In genomic region chr15:29811691-29812383, GRCh38 we compare ENCODE assay signal across 19 cellular contexts. TPM values are rescaled to one million over a fixed set of nuclear protein-coding genes. Genes with fewer than 3 reads are reported as not detected.
DNase-seq lines count a peak whose midpoint lies in the region; ATAC-seq, FAIRE-seq and TF ChIP-seq lines count a peak whose summit lies in the region.
"Had no signal": no experiment of that assay in that cellular context is flagged by ENCODE, and none has a peak within 500 bp of the region (broad histone marks: within the 10 kb centered on the region; RNA-seq: fewer than 3 reads in every experiment).

No MANE protein-coding gene starts in this region.

- FAIRE-seq in K562 (lab: Jason Lieb, UNC): no peak
- FAIRE-seq: GM12878, GM19239 had no signal

- in situ Hi-C loops in K562 (cut with MboI): no loop called here

- H3K27me3 ChIP-seq in Caco-2 (replicated peaks; ENCODE audit: control insufficient read depth, insufficient read depth, low read length) (no peaks in the 10 kb centered on the region), K562 (ENCODE audit: control insufficient read depth in 2 of 2, insufficient read depth in 2 of 2, low read length in 2 of 2) (no peaks in the 10 kb centered on the region), psoas muscle (ENCODE audit: insufficient read depth in 3 of 3, low read length in 2 of 3) (no peaks in the 10 kb centered on the region), tibial nerve (no peaks in the 10 kb centered on the region), right atrium auricular region (no peaks in the 10 kb centered on the region)

- no peaks in the 10 kb centered on the region; the same call in 1 of the 2 replicates for H3K36me3 ChIP-seq in Caco-2 (ENCODE audit: control insufficient read depth, insufficient read depth, low read length)
- H3K36me3 ChIP-seq in K562 (ENCODE audit: control insufficient read depth, insufficient read depth, low read length): no peaks in the 10 kb centered on the region
- H3K36me3 ChIP-seq in psoas muscle (ENCODE audit: insufficient read depth in 1 of 2, low read depth in 1 of 2): no peaks in the 10 kb centered on the region
- H3K36me3 ChIP-seq in tibial nerve: no peaks in the 10 kb centered on the region
- H3K36me3 ChIP-seq in right atrium auricular region: no peaks in the 10 kb centered on the region

- CTCF ChIA-PET in Caco-2 (lab: Charles Lee): interaction anchor here (1.0 kb wide), 1 partner anchor 113 kb away, joined by 5 read pairs; no protein-coding TSS in a partner anchor
- CTCF ChIA-PET in K562 (lab: Yijun Ruan, JAX; ENCODE audit: low intra/inter-chr PET ratio): no interaction called here

- no peak overlapping the region for H3K9ac ChIP-seq in K562 (ENCODE audit: insufficient read depth in 1 of 2, low read depth in 2 of 2, low read length in 2 of 2)

- POLR2A ChIA-PET in Caco-2 (lab: Charles Lee): interaction anchor here (1.5 to 1.8 kb wide), 2 partner anchors 9 to 114 kb away, joined by 5 to 7 read pairs; no protein-coding TSS in a partner anchor
- POLR2A ChIA-PET in K562 (lab: Yijun Ruan, JAX): interaction anchor here (1.1 kb wide), 1 partner anchor 9 kb away, joined by 3 read pairs; no protein-coding TSS in a partner anchor

- H3K27ac ChIP-seq in K562 (ENCODE audit: extremely low read depth, low read depth, low read length) (no peak overlapping the region), psoas muscle (peak overlapping the region; percentile 50), tibial nerve (no peak overlapping the region), right atrium auricular region (no peak overlapping the region)

- BruUV-seq in Caco-2 (replicated peaks; lab: Mats Ljungman, UMichigan): no TSS peak
- BruUV-seq in K562 (replicated peaks; lab: Mats Ljungman, UMichigan): no TSS peak

- H3K27ac Mint-ChIP-seq in Caco-2 (ENCODE audit: unreplicated experiment): peak overlapping the region; percentile 26
- H3K27ac Mint-ChIP-seq: CD4-positive, CD25-positive, alpha-beta regulatory T cell had no signal

- peak overlapping the region; percentile 16 for H3K4me3 Mint-ChIP-seq in Caco-2 (ENCODE audit: unreplicated experiment)
- H3K4me3 Mint-ChIP-seq: CD4-positive, CD25-positive, alpha-beta regulatory T cell had no signal

- TF ChIP-seq EP300 in K562 (IDR thresholded peaks at IDR 0.05; ENCODE audit: low read length) (no peak), tibial nerve (IDR thresholded peaks at IDR 0.05) (no peak)

- WGBS in K562 (ENCODE audit: insufficient coverage, low coverage, missing lambda C conversion rate): 56% methylated on average over 2 of the region's 2 CpGs
- 66 to 76% (median 73%) methylated on average over 2 of the region's 2 CpGs for WGBS in psoas muscle, 3 donors
- WGBS in tibial nerve, 2 donors: 62 to 65% methylated on average over 2 of the region's 2 CpGs

- H3K27me3 Mint-ChIP-seq in Caco-2 (ENCODE audit: insufficient read depth, unreplicated experiment): no peaks in the 10 kb centered on the region

- peaks cover 88% of the 10 kb centered on the region for H3K79me2 ChIP-seq in K562 (ENCODE audit: control insufficient read depth, insufficient read depth, low read length)

- no peaks in the 10 kb centered on the region for H3K9me1 ChIP-seq in K562 (ENCODE audit: control insufficient read depth, insufficient read depth, low read length)

- DNase-seq in Caco-2 (no peak), NCI-H526 (lab: John Stamatoyannopoulos, UW) (peak; percentile 35 to 57), K562 (ENCODE audit: extremely low read depth in 1 of 4, low spot score in 3 of 4) (no peak), psoas muscle (no peak), tibial nerve (ENCODE audit: low spot score in 2 of 2) (no peak), AG20443 (ENCODE audit: low spot score) (no peak), putamen (ENCODE audit: low spot score) (no peak), right atrium auricular region (ENCODE audit: low spot score) (no peak)
- DNase-seq: ACHN; CD4-positive, CD25-positive, alpha-beta regulatory T cell; DMS53; KG1; MV-4-11; NCI-H1694 treated with DMSO at 0.1 percent for 48 hours; NCI-H2107; NCI-H2227 treated with DMSO at 0.1 percent for 48 hours; NCI-H510A treated with DMSO at 0.1 percent for 48 hours had no signal

- ATAC-seq in K562 (no peak), psoas muscle (peak in 1 of 4 donors; percentile 13)
- ATAC-seq: GM12878 had no signal

- no peak overlapping the region for H3K4me2 ChIP-seq in K562 (ENCODE audit: insufficient read depth, low read length)

- no peak for TF ChIP-seq RAD21 in K562 (CRISPR knock-in tag; conservative IDR thresholded peaks at IDR 0.05 in 1 of 2, IDR thresholded peaks at IDR 0.05 in 1 of 2)

- no peak overlapping the region for H2AFZ ChIP-seq in K562 (ENCODE audit: low read depth, low read length)

- H3K4me3 ChIP-seq in Caco-2 (ENCODE audit: low read depth, low read length) (no peak overlapping the region), K562 (no peak overlapping the region), psoas muscle (no peak overlapping the region), tibial nerve (no peak overlapping the region), right atrium auricular region (no peak overlapping the region)
- H3K4me3 ChIP-seq: GM12878 had no signal

- H3K36me3 Mint-ChIP-seq in Caco-2 (ENCODE audit: insufficient read depth, unreplicated experiment): peaks cover 30% of the 10 kb centered on the region
- H3K36me3 Mint-ChIP-seq: CD4-positive, CD25-positive, alpha-beta regulatory T cell had no signal

- intact Hi-C loops in Caco-2 (cut with micrococcal nuclease; ENCODE audit: unreplicated experiment): loop anchor here (5.0 kb wide), 1 partner anchor 55 kb away; no protein-coding TSS in a partner anchor
- intact Hi-C loops in K562 (cut with micrococcal nuclease): loop anchor here (5.0 kb wide), 1 partner anchor 45 kb away; no protein-coding TSS in a partner anchor
- intact Hi-C loops in psoas muscle (cut with DNase I): no loop called here

- H3K4me1 Mint-ChIP-seq in Caco-2 (ENCODE audit: low read depth, unreplicated experiment): peaks cover 69% of the 10 kb centered on the region
- H3K4me1 Mint-ChIP-seq: CD4-positive, CD25-positive, alpha-beta regulatory T cell had no signal

- H3K9me3 Mint-ChIP-seq in Caco-2 (ENCODE audit: unreplicated experiment): no peaks in the 10 kb centered on the region

- H4K20me1 ChIP-seq in K562 (replicated peaks; ENCODE audit: control insufficient read depth, insufficient read depth, low read length): peaks cover 21% of the 10 kb centered on the region

- TF ChIP-seq POLR2A in K562 (conservative IDR thresholded peaks at IDR 0.05): no peak
- TF ChIP-seq POLR2A in tibial nerve (IDR thresholded peaks at IDR 0.05): no peak

- H3K9me3 ChIP-seq in Caco-2 (no peaks in the 10 kb centered on the region), K562 (replicated peaks; ENCODE audit: control insufficient read depth, insufficient read depth, low read depth, low read length) (no peaks in the 10 kb centered on the region), psoas muscle (no peaks in the 10 kb centered on the region), tibial nerve (peaks cover 0 to under 1% (median 0%) of the 10 kb centered on the region in 4 donors), right atrium auricular region (no peaks in the 10 kb centered on the region)

- H3K4me1 ChIP-seq in Caco-2 (peaks cover 63% of the 10 kb centered on the region), K562 (replicated peaks in 1 of 2; ENCODE audit: control insufficient read depth in 2 of 2, insufficient read depth in 2 of 2, low read length in 2 of 2) (peaks cover 0 to 18% of the 10 kb centered on the region in 2 experiments; a peak in 2 of 5 replicates), psoas muscle (peaks cover 49% of the 10 kb centered on the region), tibial nerve (peaks cover 0 to 62% (median 5%) of the 10 kb centered on the region in 4 donors), right atrium auricular region (peaks cover 0 to 77% of the 10 kb centered on the region in 2 donors)

- TF ChIP-seq CTCF in Caco-2 (IDR thresholded peaks at IDR 0.05; ENCODE audit: insufficient read depth in 1 of 2, low read depth in 1 of 2, low read length in 1 of 2, severe bottlenecking in 1 of 2, unreplicated experiment in 1 of 2) (no peak), K562 (IDR thresholded peaks at IDR 0.05 in 2 of 3, conservative IDR thresholded peaks at IDR 0.05 in 1 of 3; ENCODE audit: insufficient read depth in 2 of 3, low read depth in 1 of 3, low read length in 3 of 3) (no peak), psoas muscle (IDR thresholded peaks at IDR 0.05) (no peak), tibial nerve (IDR thresholded peaks at IDR 0.05) (no peak), right atrium auricular region (IDR thresholded peaks at IDR 0.05) (no peak)

TF ChIP-seq in K562, 482 proteins besides CTCF, POLR2A, EP300 and RAD21 (continues in another document):
- peak; percentile 74 for TF ChIP-seq ZNF24 (IDR thresholded peaks at IDR 0.05)

RNA-seq across cellular contexts. Expression of gene TJP1, which starts 10.4 kb away (rescaled TPM):
- total RNA-seq in Caco-2 (2022) (179 and 181 TPM in 2 replicates), K562 (2014; rRNA removed) (16.3 and 18.7 TPM in 2 replicates), K562 (2014; rRNA removed; fragmentation: Illumina TruSeq; extraction: Trizol) (30.7 and 31.2 TPM in 2 replicates), K562 (2015; rRNA removed; fragmentation: Illumina TruSeq; extraction: Trizol) (28.0 and 30.5 TPM in 2 replicates), K562 (2021) (34.6 and 39.3 TPM in 2 replicates), psoas muscle (10 to 100 TPM; 32.6 to 49.9 (median 48.1) TPM), tibial nerve (100 to 1,000 TPM; 163 to 416 (median 403) TPM), right atrium auricular region (100 to 1,000 TPM in 1 of 2 donors, 10 to 100 TPM in 1; 86.9 to 110 TPM)
- total RNA-seq in K562 (2011; cell fraction: chromatin; rRNA removed; ENCODE audit: low replicate concordance): 51.1 and 121 TPM in 2 replicates
- total RNA-seq in K562 (2011; cell fraction: nucleolus; rRNA removed): 21.2 and 25.1 TPM in 2 replicates
- 47.7 and 51.7 TPM in 2 replicates for total RNA-seq in K562 (2011; cell fraction: nucleoplasm; rRNA removed)
- polyA plus RNA-seq in K562 (2011; rRNA removed) (29.7 and 30.0 TPM in 2 replicates), K562 (2014; fragmentation: Illumina TruSeq; extraction: Trizol) (26.4 and 29.1 TPM in 2 replicates), K562 (2014; fragmentation: Nextera tagmentation; extraction: Ambion mirVana) (10 to 100 TPM in 1 of 2 experiments, 1 to 10 TPM in 1; 9.1 to 25.6 TPM), K562 (2014; rRNA removed) (27.8 and 28.5 TPM in 2 replicates), psoas muscle (10 to 100 TPM in 2 of 3 donors, 1 to 10 TPM in 1; 8.6 to 16.3 (median 15.5) TPM)
- 15.3 and 18.0 TPM in 2 replicates for polyA plus RNA-seq in K562 (2011; cell fraction: cytosol; rRNA removed)
- polyA plus RNA-seq in K562 (2011; cell fraction: nucleus; rRNA removed): 24.3 and 24.7 TPM in 2 replicates
- 14.0 and 17.1 TPM in 2 replicates for polyA plus RNA-seq in K562 (2012)
- polyA minus RNA-seq in K562 (2011; rRNA and poly(A)+ RNA removed): 68.2 and 70.3 TPM in 2 replicates
- 26.6 and 28.8 TPM in 2 replicates for polyA minus RNA-seq in K562 (2011; cell fraction: cytosol; rRNA and poly(A)+ RNA removed)
- polyA minus RNA-seq in K562 (2011; cell fraction: nucleus; rRNA and poly(A)+ RNA removed): 28.5 and 37.9 TPM in 2 replicates
- total RNA-seq: CD4-positive, CD25-positive, alpha-beta regulatory T cell had no signal

Comparison
In these comparisons a context has a peak if more than half of its experiments do, and no peak if none do; other contexts are left out.
1. DNase-seq: peak in NCI-H526 (2 of 2); none in Caco-2 (0 of 2), K562 (0 of 4), psoas muscle (0 of 2), tibial nerve (0 of 2), AG20443 (single experiment), putamen (single experiment) and right atrium auricular region (single experiment).
2. intact Hi-C loops: an anchor here in Caco-2 (5.0 kb wide) and K562 (5.0 kb wide); none called in psoas muscle.